ENCODE assay signal across 13 cellular contexts in genomic region chr6:149061933-149062332, GRCh38.
A peak's percentile ranks its signal among the peaks of the same experiment; 100 is the strongest.
DNase-seq lines count a peak whose midpoint lies in the region; ATAC-seq and TF ChIP-seq lines count a peak whose summit lies in the region.
"Had no signal": no experiment of that assay in that cellular context is flagged by ENCODE, and none has a peak within 500 bp of the region (broad histone marks: within the 10 kb centered on the region; RNA-seq: fewer than 3 reads in every experiment).

No MANE protein-coding gene starts in this region.

- no peak for TF ChIP-seq CTCF in DND-41 (IDR thresholded peaks at IDR 0.05; ENCODE audit: borderline replicate concordance, extremely low read depth, low read length, poor library complexity, severe bottlenecking)
- TF ChIP-seq CTCF in Loucy (conservative IDR thresholded peaks at IDR 0.05; ENCODE audit: low read length): no peak
- TF ChIP-seq CTCF in osteocyte (IDR thresholded peaks at IDR 0.05): no peak
- no peak for TF ChIP-seq CTCF in stomach (IDR thresholded peaks at IDR 0.05)

- H2AFZ ChIP-seq in DND-41 (ENCODE audit: low read depth, low read length) (no peak overlapping the region), Loucy (ENCODE audit: low read length) (no peak overlapping the region)

- H3K9me2 ChIP-seq in Loucy (replicated peaks; ENCODE audit: low read depth, low read length): no peaks in the 10 kb centered on the region

- no peak overlapping the region for H3K4me3 Mint-ChIP-seq in osteocyte (ENCODE audit: unreplicated experiment)

- intact Hi-C loops in stomach (cut with DNase I; ENCODE audit: low total_unique reads): no loop called here

- H3K9me3 ChIP-seq in DND-41 (ENCODE audit: insufficient read depth, low read length, severe bottlenecking) (no peaks in the 10 kb centered on the region), Loucy (ENCODE audit: insufficient read depth, low read depth, low read length) (no peaks in the 10 kb centered on the region), stomach (no peaks in the 10 kb centered on the region)
- H3K9me3 ChIP-seq: HAP-1, SJCRH30 had no signal

- peaks cover 5% of the 10 kb centered on the region for H3F3A ChIP-seq in Loucy (ENCODE audit: low read depth)

- TF ChIP-seq POLR2A in stomach (IDR thresholded peaks at IDR 0.05): no peak

- H3K27me3 ChIP-seq in DND-41 (ENCODE audit: insufficient read depth, low read length, poor library complexity) (no peaks in the 10 kb centered on the region), Loucy (ENCODE audit: insufficient read depth, low read length, poor library complexity, severe bottlenecking) (no peaks in the 10 kb centered on the region), stomach (no peaks in the 10 kb centered on the region)
- H3K27me3 ChIP-seq: SJCRH30 had no signal

- H3K4me1 ChIP-seq in DND-41 (ENCODE audit: insufficient read depth, low read length): peaks cover 92% of the 10 kb centered on the region
- peaks cover 96% of the 10 kb centered on the region for H3K4me1 ChIP-seq in Loucy (ENCODE audit: insufficient read depth, low read length, poor library complexity, severe bottlenecking)
- peaks cover 14 to 42% (median 27%) of the 10 kb centered on the region in 4 donors for H3K4me1 ChIP-seq in stomach
- H3K4me1 ChIP-seq: HAP-1 had no signal

- H3K9ac ChIP-seq in DND-41 (ENCODE audit: low read depth, low read length): peak overlapping the region; percentile 60
- H3K9ac ChIP-seq in Loucy (ENCODE audit: low read depth, low read length, poor library complexity, severe bottlenecking): peak overlapping the region; percentile 64

- no peak for TF ChIP-seq EP300 in stomach (IDR thresholded peaks at IDR 0.05)

- no peaks in the 10 kb centered on the region for H3K9me3 Mint-ChIP-seq in osteocyte (ENCODE audit: unreplicated experiment)

- H3K36me3 Mint-ChIP-seq in osteocyte (ENCODE audit: unreplicated experiment): peaks cover 3% of the 10 kb centered on the region

- no peaks in the 10 kb centered on the region for H3K27me3 Mint-ChIP-seq in osteocyte (ENCODE audit: unreplicated experiment)

- peaks cover 81% of the 10 kb centered on the region for H3K4me1 Mint-ChIP-seq in osteocyte (ENCODE audit: unreplicated experiment)

- H3K27ac Mint-ChIP-seq in osteocyte (ENCODE audit: unreplicated experiment): peak overlapping the region; percentile 94

- peak overlapping the region; percentile 63 for H3K4me2 ChIP-seq in DND-41 (ENCODE audit: insufficient read depth, low read length)
- peak overlapping the region; percentile 80 for H3K4me2 ChIP-seq in Loucy (ENCODE audit: low read depth, low read length, poor library complexity, severe bottlenecking)

- WGBS in stomach, 5 donors: 50 to 85% (median 68%) methylated on average over 2 of the region's 2 CpGs

- ATAC-seq in DND-41 (ENCODE audit: insufficient read depth, low read depth) (no peak), HG03565 (IDR thresholded peaks at IDR 0.05; ENCODE audit: unreplicated experiment) (no peak)

- H3K79me2 ChIP-seq in DND-41 (ENCODE audit: insufficient read depth, low read length) (peaks cover 11% of the 10 kb centered on the region), Loucy (ENCODE audit: insufficient read depth, low read length) (no peaks in the 10 kb centered on the region)

- H3K36me3 ChIP-seq in DND-41 (ENCODE audit: insufficient read depth, low read length) (no peaks in the 10 kb centered on the region; the same call in 1 of the 2 replicates), Loucy (ENCODE audit: insufficient read depth, low read length) (no peaks in the 10 kb centered on the region), stomach (no peaks in the 10 kb centered on the region)
- H3K36me3 ChIP-seq: HAP-1, SJCRH30 had no signal

- DNase-seq in DND-41: no peak
- DNase-seq in astrocyte of the hippocampus (ENCODE audit: low read depth, low spot score): peak; percentile 36
- no peak for DNase-seq in osteocyte (ENCODE audit: extremely low spot score, unreplicated experiment)
- DNase-seq in NCI-H128 (lab: John Stamatoyannopoulos, UW; ENCODE audit: unreplicated experiment): no peak
- DNase-seq in NCI-H69 (lab: John Stamatoyannopoulos, UW): no peak
- DNase-seq in stomach: no peak
- DNase-seq: DMS 273 treated with DMSO at 0.1 percent for 48 hours, EL, NCI-H1694 treated with DMSO at 0.1 percent for 48 hours, SJCRH30 had no signal

- H4K20me1 ChIP-seq in DND-41 (ENCODE audit: insufficient read depth, low read length) (no peaks in the 10 kb centered on the region), Loucy (ENCODE audit: insufficient read depth, low read length, poor library complexity, severe bottlenecking) (no peaks in the 10 kb centered on the region)

- H3K27ac ChIP-seq in DND-41 (ENCODE audit: low read length) (peak overlapping the region; percentile 97), stomach (no peak overlapping the region)
- H3K27ac ChIP-seq: SJCRH30 had no signal

- H3K4me3 ChIP-seq in DND-41 (ENCODE audit: low read depth in 1 of 2, low read length in 2 of 2) (peak overlapping the region in 1 of 2 experiments; percentile 47; a peak in 2 of 4 replicates), Loucy (ENCODE audit: low read length, poor library complexity, severe bottlenecking) (peak overlapping the region; percentile 64), stomach (no peak overlapping the region)
- H3K4me3 ChIP-seq: HAP-1, SJCRH30 had no signal
